In the genomic region with DNA sequence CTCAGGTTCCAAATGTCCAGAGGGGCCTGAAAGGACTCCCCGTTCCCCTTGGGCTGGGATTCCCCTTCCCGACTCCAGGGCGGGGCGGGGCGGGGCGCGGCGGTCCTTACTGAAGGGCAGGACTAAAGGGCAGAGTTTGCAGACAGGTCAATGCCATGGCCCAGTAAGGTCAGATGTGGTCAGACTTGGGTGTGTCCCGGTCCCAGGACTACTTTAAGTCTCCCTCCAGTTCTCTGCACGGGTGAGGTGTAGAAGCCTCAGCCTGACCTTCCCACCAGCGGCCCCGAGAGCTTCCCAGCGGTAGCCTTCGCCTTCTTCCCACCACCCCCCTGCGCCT, we compare ENCODE assay signal across 8 cellular contexts. TPM values are rescaled to one million over a fixed set of nuclear protein-coding genes. Genes with fewer than 3 reads are reported as not detected.
DNase-seq lines count a peak whose midpoint lies in the region; ATAC-seq and TF ChIP-seq lines count a peak whose summit lies in the region.

No MANE protein-coding gene starts in this region.

- no peak overlapping the region for H3K27ac ChIP-seq in HUES6 (ENCODE audit: low read depth, low read length)
- peak overlapping the region; percentile 96 for H3K27ac ChIP-seq in naive thymus-derived CD4-positive, alpha-beta T cell (ENCODE audit: low read depth, low read length)

- H3K4me3 ChIP-seq in BJ (ENCODE audit: low read depth, low read length) (peak overlapping the region; percentile 85), HUES6 (ENCODE audit: low read depth, low read length) (peak overlapping the region; percentile 69)
- H3K4me3 ChIP-seq in naive thymus-derived CD4-positive, alpha-beta T cell (ENCODE audit: low read length) = peak overlapping the region; percentile 96

- peaks cover 22 to 54% (median 37%) of the 10 kb centered on the region in 7 donors for H3K4me1 Mint-ChIP-seq in naive thymus-derived CD4-positive, alpha-beta T cell

- H3K9me3 Mint-ChIP-seq in naive thymus-derived CD4-positive, alpha-beta T cell = peaks cover 0 to 6% (median 0%) of the 10 kb centered on the region in 11 donors

- no peak for TF ChIP-seq POLR2A in erythroblast (IDR thresholded peaks at IDR 0.05; ENCODE audit: low read length)

- peak overlapping the region; percentile 69 for H3K9ac ChIP-seq in HUES6 (ENCODE audit: low read length)

- H3K36me3 ChIP-seq in BJ (ENCODE audit: control insufficient read depth, insufficient read depth, low read length) = no peaks in the 10 kb centered on the region
- no peaks in the 10 kb centered on the region for H3K36me3 ChIP-seq in HUES6 (ENCODE audit: control insufficient read depth, insufficient read depth, low read length)
- peaks cover 0 to 3% (median 0%) of the 10 kb centered on the region in 3 experiments for H3K36me3 ChIP-seq in naive thymus-derived CD4-positive, alpha-beta T cell (ENCODE audit: control insufficient read depth in 2 of 3, insufficient read depth in 3 of 3, low read length in 3 of 3)

- H3K4me1 ChIP-seq in HUES6 (ENCODE audit: control insufficient read depth, insufficient read depth, low read length) = peaks cover 26% of the 10 kb centered on the region
- H3K4me1 ChIP-seq in naive thymus-derived CD4-positive, alpha-beta T cell (ENCODE audit: control insufficient read depth in 2 of 2, insufficient read depth in 2 of 2, low read length in 2 of 2) = peaks cover 29 to 31% of the 10 kb centered on the region in 2 donors

- peak overlapping the region; percentile 95 to 100 (median 99) for H3K27ac Mint-ChIP-seq in naive thymus-derived CD4-positive, alpha-beta T cell

- H3K9me3 ChIP-seq in HUES6 (ENCODE audit: control insufficient read depth, insufficient read depth, low read depth, low read length) = no peaks in the 10 kb centered on the region
- H3K9me3 ChIP-seq in naive thymus-derived CD4-positive, alpha-beta T cell (ENCODE audit: control insufficient read depth in 2 of 3, low read length in 3 of 3) = no peaks in the 10 kb centered on the region

- TF ChIP-seq CTCF in BJ (IDR thresholded peaks at IDR 0.05; ENCODE audit: insufficient read depth, low read depth, low read length) = no peak

- CTCF ChIA-PET in BJ (lab: Yijun Ruan, JAX) = interaction anchor here (0.8 to 3.4 kb wide), 19 partner anchors 10 to 224 kb away, joined by 3 to 26 read pairs (median 5); partner anchors contain the start of gene NAA38
- CTCF ChIA-PET in naive thymus-derived CD4-positive, alpha-beta T cell (lab: Charles Lee) = interaction anchor here (0.6 to 4.4 kb wide), 9 partner anchors 11 to 155 kb away, joined by 3 to 43 read pairs (median 5); partner anchors contain the start of gene NAA38

- H3K4me3 Mint-ChIP-seq in naive thymus-derived CD4-positive, alpha-beta T cell = peak overlapping the region; percentile 91 to 99 (median 96)

- DNase-seq in BJ (ENCODE audit: low read depth) (no peak), erythroblast (lab: John Stamatoyannopoulos, UW) (peak; percentile 68 to 77), NCI-H187 (lab: John Stamatoyannopoulos, UW) (no peak)
- DNase-seq in activated CD4-positive, alpha-beta T cell treated with anti-CD3 and anti-CD28 coated beads, Interleukin-2, amount 50 U/mL, for 48 hours = peak; percentile 65 to 66
- peak in 1 of 9 donors; percentile 75 for DNase-seq in naive thymus-derived CD4-positive, alpha-beta T cell

- peaks cover 0 to 4% (median 0%) of the 10 kb centered on the region in 5 donors for H3K36me3 Mint-ChIP-seq in naive thymus-derived CD4-positive, alpha-beta T cell

- ATAC-seq in naive thymus-derived CD4-positive, alpha-beta T cell = peak; percentile 8
- no peak for ATAC-seq in HG03342 (IDR thresholded peaks at IDR 0.05; ENCODE audit: unreplicated experiment)
- ATAC-seq in HG02938 (IDR thresholded peaks at IDR 0.05; ENCODE audit: unreplicated experiment) = no peak

- H3K27me3 Mint-ChIP-seq in naive thymus-derived CD4-positive, alpha-beta T cell = peaks cover 0 to 30% (median 0%) of the 10 kb centered on the region in 5 donors

- POLR2A ChIA-PET in BJ (lab: Charles Lee) = no interaction called here
- POLR2A ChIA-PET in naive thymus-derived CD4-positive, alpha-beta T cell (lab: Charles Lee) = interaction anchor here (1.0 to 9.7 kb wide), 16 partner anchors 9 to 799 kb away, joined by 3 to 89 read pairs (median 6); partner anchors contain the start of genes ACAP1, CYB5D1, MPDU1 and NAA38

- H3K27me3 ChIP-seq in BJ (ENCODE audit: control insufficient read depth, insufficient read depth, low read length) (peaks cover 4% of the 10 kb centered on the region), HUES6 (ENCODE audit: control insufficient read depth, insufficient read depth, low read length) (peaks cover 48% of the 10 kb centered on the region)
- H3K27me3 ChIP-seq in naive thymus-derived CD4-positive, alpha-beta T cell (ENCODE audit: control insufficient read depth in 2 of 2, insufficient read depth in 2 of 2, low read length in 2 of 2) = no peaks in the 10 kb centered on the region

- intact Hi-C loops in naive thymus-derived CD4-positive, alpha-beta T cell (cut with micrococcal nuclease) = loop anchor here (1.0 to 10.0 kb wide), 13 partner anchors 10 to 820 kb away; partner anchors contain the start of genes ACADVL (in 1 of the 2), ALOXE3 (in 1 of the 2), CNTROB (in 1 of the 2) and DLG4 (in 1 of the 2)

RNA-seq across cellular contexts. Expression of gene KDM6B, which starts 0.5 kb away (rescaled TPM):
- 0.91 and 1.2 TPM in 2 replicates for polyA plus RNA-seq in BJ (2011; rRNA removed)
- 5.0 and 9.0 TPM in 2 replicates for polyA minus RNA-seq in BJ (2011; rRNA and poly(A)+ RNA removed)
- total RNA-seq in naive thymus-derived CD4-positive, alpha-beta T cell = 100 to 1,000 TPM in 4 of 5 experiments, 10 to 100 TPM in 1; 32.2 to 179 (median 120) TPM
- polyA plus RNA-seq in naive thymus-derived CD4-positive, alpha-beta T cell = 1 to 10 TPM in 1 of 2 donors, under 1 TPM in 1; 0.95 to 1.5 TPM

RNA-seq across cellular contexts. Expression of gene TMEM88, which starts 20.3 kb away (rescaled TPM):
- 0.25 and 0.29 TPM in 2 replicates for polyA plus RNA-seq in BJ (2011; rRNA removed)
- polyA minus RNA-seq in BJ (2011; rRNA and poly(A)+ RNA removed) = not detected in 2 replicates
- 10 to 100 TPM in 4 of 5 experiments, under 1 TPM in 1; 0.70 to 32.7 (median 11.6) TPM for total RNA-seq in naive thymus-derived CD4-positive, alpha-beta T cell
- not detected for polyA plus RNA-seq in naive thymus-derived CD4-positive, alpha-beta T cell

RNA-seq across cellular contexts. Expression of gene NAA38, which starts 22.8 kb away (rescaled TPM):
- polyA plus RNA-seq in BJ (2011; rRNA removed) = 74.9 and 82.7 TPM in 2 replicates
- 20.8 and 34.3 TPM in 2 replicates for polyA minus RNA-seq in BJ (2011; rRNA and poly(A)+ RNA removed)
- 10 to 100 TPM; 22.1 to 63.8 (median 24.9) TPM for total RNA-seq in naive thymus-derived CD4-positive, alpha-beta T cell
- polyA plus RNA-seq in naive thymus-derived CD4-positive, alpha-beta T cell = 100 to 1,000 TPM; 113 to 132 TPM

RNA-seq across cellular contexts. Expression of gene CYB5D1, which starts 23.3 kb away (rescaled TPM):
- polyA plus RNA-seq in BJ (2011; rRNA removed) = 6.7 and 7.9 TPM in 2 replicates
- 6.3 and 9.3 TPM in 2 replicates for polyA minus RNA-seq in BJ (2011; rRNA and poly(A)+ RNA removed)
- total RNA-seq in naive thymus-derived CD4-positive, alpha-beta T cell = 10 to 100 TPM in 2 of 5 experiments, 1 to 10 TPM in 3; 8.4 to 14.2 (median 9.5) TPM
- 1 to 10 TPM; 7.5 to 7.9 TPM for polyA plus RNA-seq in naive thymus-derived CD4-positive, alpha-beta T cell

RNA-seq across cellular contexts. Expression of gene CHD3, which starts 54.1 kb away (rescaled TPM):
- polyA plus RNA-seq in BJ (2011; rRNA removed) = 43.5 and 49.1 TPM in 2 replicates
- polyA minus RNA-seq in BJ (2011; rRNA and poly(A)+ RNA removed) = 67.4 and 108 TPM in 2 replicates
- 100 to 1,000 TPM; 189 to 417 (median 359) TPM for total RNA-seq in naive thymus-derived CD4-positive, alpha-beta T cell
- polyA plus RNA-seq in naive thymus-derived CD4-positive, alpha-beta T cell = 10 to 100 TPM; 12.7 to 39.3 TPM

Comparison
In these comparisons a context has a peak if more than half of its experiments do, and no peak if none do; other contexts are left out.
1. DNase-seq: peak in activated CD4-positive, alpha-beta T cell treated with anti-CD3 and anti-CD28 coated beads, Interleukin-2, amount 50 U/mL, for 48 hours (2 of 2) and erythroblast (2 of 2); none in BJ (single experiment) and NCI-H187 (0 of 2).
2. Peak in every context shown above with its lines, with median percentiles within 50 percentile points of each other: H3K4me3 ChIP-seq.